Comparison of ENCODE assay signal across 8 cellular contexts in genomic region chr12:132955933-132956725, GRCh38. TPM values are rescaled to one million over a fixed set of nuclear protein-coding genes. Genes with fewer than 3 reads are reported as not detected.
DNase-seq lines count a peak whose midpoint lies in the region; ATAC-seq, FAIRE-seq and TF ChIP-seq lines count a peak whose summit lies in the region.

Gene ZNF605 (minus strand): TSS chr12:132956306. CDS start chr12:132945635, 10,671 bp downstream.

- peak; percentile 91 for FAIRE-seq in GM12891 (lab: Jason Lieb, UNC)

- ATAC-seq in HG02642 (IDR thresholded peaks at IDR 0.05; ENCODE audit: poor library complexity, unreplicated experiment): peak; percentile 92

- TF ChIP-seq POLR2A in GM12891 (IDR thresholded peaks at IDR 0.05; ENCODE audit: low read depth, low read length): no peak

- DNase-seq in GM12891 (ENCODE audit: insufficient read length, low spot score): peak; percentile 97
- peak; percentile 71 for DNase-seq in NCI-H128 (lab: John Stamatoyannopoulos, UW; ENCODE audit: unreplicated experiment)
- peak; percentile 75 for DNase-seq in T-helper 9 cell
- DNase-seq in astrocyte of the hippocampus (ENCODE audit: low read depth, low spot score): peak; percentile 97
- DNase-seq in hypothalamus (lab: John Stamatoyannopoulos, UW): peak; percentile 61 to 98 (median 84)
- peak; percentile 91 for DNase-seq in retina
- no peak for DNase-seq in NCI-H187 treated with DMSO at 0.1 percent for 48 hours (lab: John Stamatoyannopoulos, UW)

TF ChIP-seq in GM12891, 5 proteins besides CTCF, POLR2A, EP300 and RAD21:
- TF ChIP-seq POU2F2 (IDR thresholded peaks at IDR 0.05; ENCODE audit: low read depth, low read length) (peak; percentile 40; the same call in 1 of the 2 replicates), SPI1 (IDR thresholded peaks at IDR 0.05; ENCODE audit: low read depth, low read length) (no peak)
TF ChIP-seq in GM12891: peak in this region for 1.

RNA-seq across cellular contexts. Expression of gene ZNF605, which starts in this region (rescaled TPM):
- 1.5 TPM for polyA plus RNA-seq in GM12891 (2012; ENCODE audit: low read depth, missing spikeins)
